ENCODE assay signal across 8 cellular contexts in the genomic region with DNA sequence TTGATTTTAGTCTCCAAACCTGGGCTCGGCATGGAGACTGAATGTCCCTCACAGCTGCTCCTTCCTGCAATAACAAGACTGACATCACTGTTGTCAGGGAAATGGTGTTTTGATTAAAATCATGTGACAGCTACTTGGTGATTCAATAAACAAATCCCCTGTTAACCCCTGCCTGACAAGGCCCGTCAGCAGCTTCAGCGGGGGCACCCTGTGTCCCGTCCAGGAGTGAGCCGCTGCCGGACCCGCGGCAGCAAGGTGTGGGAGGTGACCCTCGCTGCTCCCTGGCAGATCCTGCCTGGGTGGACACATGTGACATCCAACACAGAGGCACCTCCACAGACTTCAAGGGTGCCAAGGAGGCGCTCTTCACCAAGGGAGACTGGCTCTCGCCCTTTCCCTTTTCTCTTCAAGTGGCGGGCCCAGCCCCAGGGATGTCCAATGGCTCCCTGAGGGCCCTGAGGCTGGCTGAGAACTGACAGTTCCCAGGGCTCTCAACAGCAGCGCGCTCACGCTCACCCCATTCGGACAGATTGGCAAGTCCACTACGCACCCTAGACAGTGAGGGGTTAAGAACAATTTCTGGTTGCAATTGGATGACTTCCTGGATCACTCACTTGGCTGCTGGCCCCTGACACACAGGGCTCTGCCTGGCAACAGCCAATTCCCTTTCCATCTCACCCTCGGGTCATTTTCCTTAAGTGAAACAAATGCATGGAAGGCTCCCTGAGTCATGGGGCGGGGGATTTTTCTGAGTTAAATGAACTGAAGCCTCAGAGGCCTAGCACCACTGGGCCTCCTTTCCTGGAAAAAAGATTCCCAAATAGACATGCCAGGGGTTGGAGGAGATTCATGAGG. TPM values are rescaled to one million over a fixed set of nuclear protein-coding genes. Genes with fewer than 3 reads are reported as not detected.
DNase-seq lines count a peak whose midpoint lies in the region; ATAC-seq and TF ChIP-seq lines count a peak whose summit lies in the region.

No MANE protein-coding gene starts in this region.

- H2AFZ ChIP-seq in fibroblast of lung (ENCODE audit: low read length): peak overlapping the region; percentile 60

- H3K4me1 Mint-ChIP-seq in naive thymus-derived CD8-positive, alpha-beta T cell: peaks cover 9 to 18% (median 11%) of the 10 kb centered on the region in 4 donors
- no peaks in the 10 kb centered on the region for H3K4me1 Mint-ChIP-seq in natural killer cell

- no peak overlapping the region for H3K4me3 ChIP-seq in A673 (ENCODE audit: low read depth, low read length, poor library complexity, severe bottlenecking)
- no peak overlapping the region for H3K4me3 ChIP-seq in HUES48 (ENCODE audit: low read depth, low read length)
- H3K4me3 ChIP-seq in SK-N-MC: no peak overlapping the region
- peak overlapping the region; percentile 19 to 43 (median 29) for H3K4me3 ChIP-seq in fibroblast of lung (replicated peaks in 1 of 4; ENCODE audit: control extremely low read depth in 1 of 4, insufficient read depth in 1 of 4, low read depth in 3 of 4, low read length in 4 of 4)

- BruUV-seq in A673 (replicated peaks; lab: Mats Ljungman, UMichigan): no TSS peak

- H3K9me3 ChIP-seq in A673 (ENCODE audit: low read depth, low read length, poor library complexity, severe bottlenecking) (no peaks in the 10 kb centered on the region), HUES48 (ENCODE audit: control insufficient read depth, insufficient read depth, low read length) (no peaks in the 10 kb centered on the region), SK-N-MC (ENCODE audit: low read depth, low read length) (no peaks in the 10 kb centered on the region), fibroblast of lung (ENCODE audit: control insufficient read depth, insufficient read depth, low read depth, low read length) (no peaks in the 10 kb centered on the region)

- 0 out of 2 replicates have a peak, but pooled peaks have one; percentile 10 for TF ChIP-seq CTCF in A673 (conservative IDR thresholded peaks at IDR 0.05; ENCODE audit: low read depth, low read length)
- TF ChIP-seq CTCF in fibroblast of lung (conservative IDR thresholded peaks at IDR 0.05 in 1 of 2, IDR thresholded peaks at IDR 0.05 in 1 of 2; ENCODE audit: low read depth in 1 of 2, low read length in 2 of 2): no peak
- TF ChIP-seq CTCF in natural killer cell (IDR thresholded peaks at IDR 0.05): no peak

- intact Hi-C loops in A673 (cut with micrococcal nuclease; ENCODE audit: unreplicated experiment) (no loop called here), natural killer cell (cut with micrococcal nuclease) (no loop called here)

- H3K9me3 Mint-ChIP-seq in naive thymus-derived CD8-positive, alpha-beta T cell: no peaks in the 10 kb centered on the region
- H3K9me3 Mint-ChIP-seq in natural killer cell: no peaks in the 10 kb centered on the region

- peak overlapping the region; percentile 78 for H3K4me2 ChIP-seq in fibroblast of lung (ENCODE audit: extremely low read depth, insufficient read depth, low read length)

- POLR2A ChIA-PET in A673 (lab: Charles Lee; ENCODE audit: low non-redundant PET): no interaction called here
- POLR2A ChIA-PET in naive thymus-derived CD8-positive, alpha-beta T cell (lab: Charles Lee): no interaction called here

- no peaks in the 10 kb centered on the region for H4K20me1 ChIP-seq in fibroblast of lung (ENCODE audit: control insufficient read depth, extremely low read depth, insufficient read depth, low read length)

- peak overlapping the region in 8 of 10 donors; percentile 43 to 94 (median 70) for H3K27ac Mint-ChIP-seq in naive thymus-derived CD8-positive, alpha-beta T cell
- H3K27ac Mint-ChIP-seq in natural killer cell: peak overlapping the region in 1 of 2 donors; percentile 20

- H3K27ac ChIP-seq in A673 (ENCODE audit: low read depth, low read length, poor library complexity, severe bottlenecking) (peak overlapping the region; percentile 64), HUES48 (ENCODE audit: low read depth, low read length) (peak overlapping the region; percentile 42), SK-N-MC (0 out of 2 replicates have a peak overlapping the region, but pooled peaks have one; percentile 31), fibroblast of lung (ENCODE audit: insufficient read depth, low read length) (peak overlapping the region; percentile 100)

- peaks cover 0 to 20% (median 1%) of the 10 kb centered on the region in 3 donors for H3K36me3 Mint-ChIP-seq in naive thymus-derived CD8-positive, alpha-beta T cell
- H3K36me3 Mint-ChIP-seq in natural killer cell: peaks cover 1% of the 10 kb centered on the region

- H3K36me3 ChIP-seq in A673 (ENCODE audit: insufficient read depth, low read length, poor library complexity, severe bottlenecking) (peaks cover 13% of the 10 kb centered on the region), HUES48 (ENCODE audit: control insufficient read depth, insufficient read depth, low read length) (peaks cover 2% of the 10 kb centered on the region), SK-N-MC (ENCODE audit: insufficient read depth, low read length) (peaks cover 5% of the 10 kb centered on the region; the same call in 1 of the 2 replicates), fibroblast of lung (ENCODE audit: control insufficient read depth, insufficient read depth, low read length) (peaks cover 5% of the 10 kb centered on the region)

- CTCF ChIA-PET in A673 (lab: Charles Lee): no interaction called here

- peaks cover 14% of the 10 kb centered on the region for H3K4me1 ChIP-seq in A673 (ENCODE audit: insufficient read depth, low read length, poor library complexity, severe bottlenecking)
- 0 out of 2 replicates have a peak, but pooled peaks cover 5% of the 10 kb centered on the region for H3K4me1 ChIP-seq in HUES48 (ENCODE audit: control insufficient read depth, insufficient read depth, low read length)
- H3K4me1 ChIP-seq in fibroblast of lung (ENCODE audit: control insufficient read depth, extremely low read depth, insufficient read depth, low read length): peaks cover 55% of the 10 kb centered on the region

- H3K9ac ChIP-seq in HUES48 (ENCODE audit: low read depth, low read length) (no peak overlapping the region), SK-N-MC (ENCODE audit: insufficient read length) (no peak overlapping the region), fibroblast of lung (ENCODE audit: insufficient read depth, low read length) (peak overlapping the region; percentile 94)

- no peak for ATAC-seq in naive thymus-derived CD8-positive, alpha-beta T cell
- no peak for ATAC-seq in natural killer cell
- ATAC-seq in GM19324 (IDR thresholded peaks at IDR 0.05; ENCODE audit: low FRiP score, unreplicated experiment): no peak
- ATAC-seq in GM18907 (IDR thresholded peaks at IDR 0.05; ENCODE audit: unreplicated experiment): no peak

- H3K79me2 ChIP-seq in fibroblast of lung (ENCODE audit: control insufficient read depth, insufficient read depth, low read length): no peaks in the 10 kb centered on the region

- no peaks in the 10 kb centered on the region for H3K27me3 ChIP-seq in A673 (replicated peaks; ENCODE audit: insufficient read depth, low read depth, low read length, poor library complexity)
- no peaks in the 10 kb centered on the region for H3K27me3 ChIP-seq in HUES48 (ENCODE audit: control insufficient read depth, insufficient read depth, low read length)
- H3K27me3 ChIP-seq in fibroblast of lung (ENCODE audit: control insufficient read depth, insufficient read depth, low read length): no peaks in the 10 kb centered on the region

- DNase-seq in A673 (ENCODE audit: low spot score): peak; percentile 74
- no peak for DNase-seq in SK-N-MC (ENCODE audit: low read depth, low spot score)
- peak; percentile 98 to 99 for DNase-seq in fibroblast of lung (ENCODE audit: low read depth in 2 of 2)
- peak in 1 of 10 donors; percentile 6 for DNase-seq in naive thymus-derived CD8-positive, alpha-beta T cell
- DNase-seq in natural killer cell: no peak

- no peak overlapping the region for H3K4me3 Mint-ChIP-seq in naive thymus-derived CD8-positive, alpha-beta T cell
- H3K4me3 Mint-ChIP-seq in natural killer cell: no peak overlapping the region

- H3K27me3 Mint-ChIP-seq in naive thymus-derived CD8-positive, alpha-beta T cell: no peaks in the 10 kb centered on the region
- H3K27me3 Mint-ChIP-seq in natural killer cell (ENCODE audit: low read depth in 2 of 2): no peaks in the 10 kb centered on the region

RNA-seq across cellular contexts. Expression of a gene that starts 30.7 kb away (rescaled TPM):
- total RNA-seq in A673 (2021) (72.2 and 80.0 TPM in 2 replicates), fibroblast of lung (20.8 and 43.1 TPM in 2 replicates), natural killer cell (10 to 100 TPM; 32.6 to 41.4 (median 40.8) TPM)
- polyA plus RNA-seq in fibroblast of lung: 35.8 and 40.3 TPM in 2 replicates
- polyA plus RNA-seq in fibroblast of lung (2012): 24.2 and 25.1 TPM in 2 replicates
- polyA minus RNA-seq in fibroblast of lung (ENCODE audit: low replicate concordance): 24.2 and 24.6 TPM in 2 replicates
- total RNA-seq in naive thymus-derived CD8-positive, alpha-beta T cell: 10 to 100 TPM; 38.1 to 38.2 TPM
- polyA plus RNA-seq in naive thymus-derived CD8-positive, alpha-beta T cell: 10 to 100 TPM; 12.5 to 14.8 (median 14.4) TPM

Comparison
In these comparisons a context has a peak if more than half of its experiments do, and no peak if none do; other contexts are left out.
1. DNase-seq: peak in A673 (single experiment) and fibroblast of lung (2 of 2); none in SK-N-MC (single experiment) and natural killer cell (single experiment).
2. H3K27ac ChIP-seq: peak in every context shown above with its lines; median percentile 100 in fibroblast of lung; 64 in A673; 42 in HUES48; 31 in SK-N-MC.
3. H3K4me3 ChIP-seq: peak in fibroblast of lung (4 of 4); none in A673 (single experiment), HUES48 (single experiment) and SK-N-MC (single experiment).